In the genomic region with DNA sequence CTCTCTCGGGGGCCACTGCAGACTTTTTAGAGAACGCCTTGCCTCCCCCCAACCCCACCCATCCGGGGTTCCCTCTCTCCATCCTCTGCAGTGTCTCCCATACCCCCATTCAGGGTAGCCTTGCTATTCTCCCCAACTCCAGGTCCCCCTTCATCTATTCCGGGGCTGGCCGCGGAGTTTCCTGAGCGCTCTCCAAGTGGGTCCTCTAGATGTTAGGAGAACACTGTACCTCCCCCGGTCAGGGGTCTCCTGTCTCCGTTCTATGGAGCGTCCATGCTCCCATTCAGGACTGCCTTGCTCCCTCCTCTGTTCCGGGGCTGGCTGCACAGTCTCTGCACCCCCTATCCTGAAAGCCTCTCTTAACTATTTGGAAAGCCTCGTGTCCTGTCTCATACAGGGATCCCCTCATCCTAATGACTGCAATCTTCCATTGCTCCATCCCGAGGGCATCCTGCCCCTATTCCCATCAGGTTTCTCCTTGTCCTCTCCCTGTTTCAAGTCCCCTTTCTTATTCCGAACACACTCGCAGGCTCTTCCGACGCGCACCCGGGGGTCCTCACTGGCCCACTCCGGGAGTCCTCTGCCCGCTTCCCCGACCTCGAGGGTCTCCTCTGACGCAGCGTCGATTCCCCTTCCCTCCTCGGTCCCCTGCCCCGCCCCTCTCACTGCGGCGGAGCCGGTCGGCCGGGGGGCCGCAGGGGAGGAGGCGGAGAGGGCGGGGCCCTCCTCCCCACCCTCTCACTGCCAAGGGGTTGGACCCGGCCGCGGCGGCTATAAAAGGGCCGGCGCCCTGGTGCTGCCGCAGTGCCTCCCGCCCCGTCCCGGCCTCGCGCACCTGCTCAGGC, we compare ENCODE assay signal across 8 cellular contexts. TPM values are rescaled to one million over a fixed set of nuclear protein-coding genes. Genes with fewer than 3 reads are reported as not detected.
A peak's percentile ranks its signal among the peaks of the same experiment; 100 is the strongest.
DNase-seq lines count a peak whose midpoint lies in the region; FAIRE-seq and TF ChIP-seq lines count a peak whose summit lies in the region.

A gene with protein sequence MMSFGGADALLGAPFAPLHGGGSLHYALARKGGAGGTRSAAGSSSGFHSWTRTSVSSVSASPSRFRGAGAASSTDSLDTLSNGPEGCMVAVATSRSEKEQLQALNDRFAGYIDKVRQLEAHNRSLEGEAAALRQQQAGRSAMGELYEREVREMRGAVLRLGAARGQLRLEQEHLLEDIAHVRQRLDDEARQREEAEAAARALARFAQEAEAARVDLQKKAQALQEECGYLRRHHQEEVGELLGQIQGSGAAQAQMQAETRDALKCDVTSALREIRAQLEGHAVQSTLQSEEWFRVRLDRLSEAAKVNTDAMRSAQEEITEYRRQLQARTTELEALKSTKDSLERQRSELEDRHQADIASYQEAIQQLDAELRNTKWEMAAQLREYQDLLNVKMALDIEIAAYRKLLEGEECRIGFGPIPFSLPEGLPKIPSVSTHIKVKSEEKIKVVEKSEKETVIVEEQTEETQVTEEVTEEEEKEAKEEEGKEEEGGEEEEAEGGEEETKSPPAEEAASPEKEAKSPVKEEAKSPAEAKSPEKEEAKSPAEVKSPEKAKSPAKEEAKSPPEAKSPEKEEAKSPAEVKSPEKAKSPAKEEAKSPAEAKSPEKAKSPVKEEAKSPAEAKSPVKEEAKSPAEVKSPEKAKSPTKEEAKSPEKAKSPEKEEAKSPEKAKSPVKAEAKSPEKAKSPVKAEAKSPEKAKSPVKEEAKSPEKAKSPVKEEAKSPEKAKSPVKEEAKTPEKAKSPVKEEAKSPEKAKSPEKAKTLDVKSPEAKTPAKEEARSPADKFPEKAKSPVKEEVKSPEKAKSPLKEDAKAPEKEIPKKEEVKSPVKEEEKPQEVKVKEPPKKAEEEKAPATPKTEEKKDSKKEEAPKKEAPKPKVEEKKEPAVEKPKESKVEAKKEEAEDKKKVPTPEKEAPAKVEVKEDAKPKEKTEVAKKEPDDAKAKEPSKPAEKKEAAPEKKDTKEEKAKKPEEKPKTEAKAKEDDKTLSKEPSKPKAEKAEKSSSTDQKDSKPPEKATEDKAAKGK (plus strand): TSS at position 802 of the 845 bp plus-strand sequence. CDS start 45 bp downstream, outside the sequence.

- peak within 1 kb of the TSS; percentile 55 for H3K4me2 ChIP-seq in neuronal stem cell (ENCODE audit: insufficient read depth, low read length, poor library complexity, severe bottlenecking)

- H3K4ac ChIP-seq in neuronal stem cell (ENCODE audit: low read length): no peak within 1 kb of the TSS

- H3K14ac ChIP-seq in neuronal stem cell (ENCODE audit: low read length): no peak within 1 kb of the TSS

- peak within 1 kb of the TSS; percentile 31 for H3K9ac ChIP-seq in neuronal stem cell (ENCODE audit: low read depth, low read length, poor library complexity)

- H2AK5ac ChIP-seq in neuronal stem cell (ENCODE audit: low read depth, low read length): no peak within 1 kb of the TSS

- H3K4me1 ChIP-seq in neuronal stem cell (ENCODE audit: control insufficient read depth in 2 of 2, insufficient read depth in 1 of 2, low read depth in 1 of 2, low read length in 2 of 2): peaks cover 15 to 18% of the 10 kb centered on the region in 2 donors

- FAIRE-seq in D721Med (lab: Jason Lieb, UNC): no peak

- H3K36me3 ChIP-seq in neuronal stem cell (replicated peaks in 1 of 2; ENCODE audit: control insufficient read depth in 2 of 2, insufficient read depth in 2 of 2, low read length in 2 of 2): peaks cover 0 to 1% of the 10 kb centered on the region in 2 donors

- no peak within 1 kb of the TSS for H2BK15ac ChIP-seq in neuronal stem cell (ENCODE audit: low read length)

- H3K18ac ChIP-seq in neuronal stem cell (ENCODE audit: low read length): peak within 1 kb of the TSS; percentile 60

- no peak within 1 kb of the TSS for H4K8ac ChIP-seq in neuronal stem cell (ENCODE audit: low read depth, low read length)

- H3K23ac ChIP-seq in neuronal stem cell (ENCODE audit: low read depth, low read length, poor library complexity): peak within 1 kb of the TSS; percentile 82

- H3K79me1 ChIP-seq in neuronal stem cell (ENCODE audit: low read depth, low read length): no peaks in the 10 kb centered on the region

- TF ChIP-seq CTCF in D721Med (IDR thresholded peaks at IDR 0.05; ENCODE audit: insufficient read depth, missing control alignments): no peak

- H4K91ac ChIP-seq in neuronal stem cell (ENCODE audit: low read depth, low read length, poor library complexity): peak within 1 kb of the TSS; percentile 46

- H3K27ac ChIP-seq in neuronal stem cell (replicated peaks; ENCODE audit: low read length): no peak within 1 kb of the TSS

- WGBS in neuronal stem cell (ENCODE audit: extremely low coverage in 2 of 2, insufficient read length in 2 of 2, insufficient replicate concordance in 1 of 2), 2 donors: no CpG with 5 or more reads among the region's 48 CpGs

- no peak within 1 kb of the TSS for H2BK120ac ChIP-seq in neuronal stem cell (ENCODE audit: low read depth, low read length)

- peaks cover 20 to 65% (median 46%) of the 10 kb centered on the region in 3 experiments for H3K27me3 ChIP-seq in neuronal stem cell (ENCODE audit: control insufficient read depth in 3 of 3, insufficient read depth in 3 of 3, low read depth in 1 of 3, low read length in 3 of 3)

- peak within 1 kb of the TSS; percentile 86 for H2AFZ ChIP-seq in neuronal stem cell (ENCODE audit: low read length)

- H2BK5ac ChIP-seq in neuronal stem cell (ENCODE audit: low read length): no peak within 1 kb of the TSS

- no peak within 1 kb of the TSS for H2BK12ac ChIP-seq in neuronal stem cell (ENCODE audit: low read length)

- peak within 1 kb of the TSS; percentile 39 to 63 for H3K4me3 ChIP-seq in neuronal stem cell (ENCODE audit: low read length in 2 of 2)

- DNase-seq in D721Med (ENCODE audit: insufficient read length, low spot score) (peak; percentile 52), NCI-H146 treated with DMSO at 0.1 percent for 48 hours (lab: John Stamatoyannopoulos, UW; ENCODE audit: unreplicated experiment) (peak; percentile 39), cerebellar cortex (ENCODE audit: low spot score) (peak; percentile 40), neuronal stem cell (ENCODE audit: low spot score) (no peak), mucosa of gallbladder (ENCODE audit: low spot score) (no peak), HT-29 (ENCODE audit: low spot score) (no peak), mesenteric fat pad (ENCODE audit: low spot score) (no peak)
- no peak for DNase-seq in activated CD4-positive, alpha-beta T cell treated with anti-CD3 and anti-CD28 coated beads for 48 hours

- peaks cover 0 to 9% of the 10 kb centered on the region in 2 donors for H3K9me3 ChIP-seq in neuronal stem cell (replicated peaks in 1 of 2; ENCODE audit: control insufficient read depth in 2 of 2, insufficient read depth in 1 of 2, low read depth in 1 of 2, low read length in 2 of 2)

RNA-seq across cellular contexts. Expression of the gene that starts here (rescaled TPM):
- polyA plus RNA-seq in neuronal stem cell (2013, experiment 1 of 2): 1.1 TPM
- 1.0 TPM for polyA plus RNA-seq in neuronal stem cell (2013, experiment 2 of 2)
- total RNA-seq in mucosa of gallbladder (0.86 TPM), mesenteric fat pad (0.87 TPM)
- total RNA-seq in HT-29 (2014; rRNA removed; shearing (Covaris generic)): not detected in 2 replicates

Comparison
In these comparisons a context has a peak if more than half of its experiments do, and no peak if none do; other contexts are left out.
1. DNase-seq: peak in D721Med (single experiment), NCI-H146 treated with DMSO at 0.1 percent for 48 hours (single experiment) and cerebellar cortex (single experiment); none in neuronal stem cell (single experiment), mucosa of gallbladder (single experiment), HT-29 (single experiment), mesenteric fat pad (single experiment) and activated CD4-positive, alpha-beta T cell treated with anti-CD3 and anti-CD28 coated beads for 48 hours (single experiment).